ENCODE assay signal across 1 cellular context in the genomic region with DNA sequence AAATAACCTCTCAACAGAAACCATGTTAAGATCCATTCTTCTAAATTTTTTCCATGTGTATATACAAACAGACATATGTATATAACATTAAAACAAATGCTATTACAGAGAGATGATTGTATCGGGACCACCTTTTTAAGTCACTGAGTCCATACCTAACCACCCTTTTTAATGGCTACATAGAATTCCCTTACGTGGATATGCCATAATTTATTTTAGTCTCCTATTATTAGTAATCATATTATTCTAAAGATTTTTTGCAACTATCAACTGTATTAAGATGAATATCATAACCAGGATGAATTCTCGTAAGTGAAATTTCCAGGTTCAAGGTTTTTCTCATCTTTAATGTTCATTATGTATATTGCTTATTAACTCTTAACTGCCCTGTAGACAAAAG.
TF ChIP-seq lines count a peak whose summit lies in the region.

No MANE protein-coding gene starts in this region.

TF ChIP-seq in SK-N-SH, 30 proteins besides CTCF, POLR2A, EP300 and RAD21 (continued from another document):
- TF ChIP-seq, protein P1, sequence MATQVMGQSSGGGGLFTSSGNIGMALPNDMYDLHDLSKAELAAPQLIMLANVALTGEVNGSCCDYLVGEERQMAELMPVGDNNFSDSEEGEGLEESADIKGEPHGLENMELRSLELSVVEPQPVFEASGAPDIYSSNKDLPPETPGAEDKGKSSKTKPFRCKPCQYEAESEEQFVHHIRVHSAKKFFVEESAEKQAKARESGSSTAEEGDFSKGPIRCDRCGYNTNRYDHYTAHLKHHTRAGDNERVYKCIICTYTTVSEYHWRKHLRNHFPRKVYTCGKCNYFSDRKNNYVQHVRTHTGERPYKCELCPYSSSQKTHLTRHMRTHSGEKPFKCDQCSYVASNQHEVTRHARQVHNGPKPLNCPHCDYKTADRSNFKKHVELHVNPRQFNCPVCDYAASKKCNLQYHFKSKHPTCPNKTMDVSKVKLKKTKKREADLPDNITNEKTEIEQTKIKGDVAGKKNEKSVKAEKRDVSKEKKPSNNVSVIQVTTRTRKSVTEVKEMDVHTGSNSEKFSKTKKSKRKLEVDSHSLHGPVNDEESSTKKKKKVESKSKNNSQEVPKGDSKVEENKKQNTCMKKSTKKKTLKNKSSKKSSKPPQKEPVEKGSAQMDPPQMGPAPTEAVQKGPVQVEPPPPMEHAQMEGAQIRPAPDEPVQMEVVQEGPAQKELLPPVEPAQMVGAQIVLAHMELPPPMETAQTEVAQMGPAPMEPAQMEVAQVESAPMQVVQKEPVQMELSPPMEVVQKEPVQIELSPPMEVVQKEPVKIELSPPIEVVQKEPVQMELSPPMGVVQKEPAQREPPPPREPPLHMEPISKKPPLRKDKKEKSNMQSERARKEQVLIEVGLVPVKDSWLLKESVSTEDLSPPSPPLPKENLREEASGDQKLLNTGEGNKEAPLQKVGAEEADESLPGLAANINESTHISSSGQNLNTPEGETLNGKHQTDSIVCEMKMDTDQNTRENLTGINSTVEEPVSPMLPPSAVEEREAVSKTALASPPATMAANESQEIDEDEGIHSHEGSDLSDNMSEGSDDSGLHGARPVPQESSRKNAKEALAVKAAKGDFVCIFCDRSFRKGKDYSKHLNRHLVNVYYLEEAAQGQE (IDR thresholded peaks at IDR 0.05; ENCODE audit: low read depth, low read length): no peak
- TF ChIP-seq RFX5 (IDR thresholded peaks at IDR 0.05; ENCODE audit: low read length) (no peak), TAF1 (IDR thresholded peaks at IDR 0.05; ENCODE audit: borderline replicate concordance, low read depth, low read length) (no peak)
